1 cellular context compared by ENCODE assay signal in the genomic region with DNA sequence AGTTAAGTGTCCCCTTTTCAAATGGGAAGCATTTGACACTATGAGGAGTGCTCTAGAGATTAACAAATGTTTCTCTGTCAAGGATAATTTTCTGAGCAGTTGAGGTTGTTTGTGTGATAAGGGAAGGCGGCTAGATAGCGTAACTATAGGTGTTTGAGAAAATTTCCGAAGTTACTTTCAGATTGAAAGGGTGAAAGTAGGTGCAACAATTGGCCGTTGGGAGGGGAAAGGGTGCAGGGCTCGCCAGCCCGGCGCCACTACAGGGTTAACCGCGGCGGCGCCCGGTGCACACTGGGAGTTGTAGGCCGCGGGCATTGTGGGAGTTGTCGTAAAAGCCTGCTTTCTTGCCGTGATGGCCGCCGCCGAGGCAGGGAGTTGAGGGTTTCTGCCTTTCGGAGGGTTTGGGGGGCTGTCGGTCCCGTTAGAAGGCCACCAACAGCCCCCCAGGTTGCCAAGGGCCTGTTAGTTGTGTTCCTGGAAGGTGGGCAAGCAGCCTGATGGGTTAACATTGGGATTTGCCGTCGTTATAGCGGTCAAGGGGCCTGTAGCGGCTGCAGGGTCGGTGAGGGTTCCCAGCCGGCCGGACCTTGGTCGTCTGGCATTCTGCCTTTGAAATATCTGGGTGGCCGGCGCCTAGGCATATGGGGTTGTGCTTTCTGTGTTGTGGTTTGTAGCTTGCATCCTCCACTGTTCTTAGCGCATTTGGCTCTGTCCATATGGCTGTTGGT.
TF ChIP-seq lines count a peak whose summit lies in the region.

No MANE protein-coding gene starts in this region.

TF ChIP-seq in HepG2, 621 proteins besides CTCF, POLR2A, EP300 and RAD21 (continued from another document and continues in another):
- TF ChIP-seq, protein P1, sequence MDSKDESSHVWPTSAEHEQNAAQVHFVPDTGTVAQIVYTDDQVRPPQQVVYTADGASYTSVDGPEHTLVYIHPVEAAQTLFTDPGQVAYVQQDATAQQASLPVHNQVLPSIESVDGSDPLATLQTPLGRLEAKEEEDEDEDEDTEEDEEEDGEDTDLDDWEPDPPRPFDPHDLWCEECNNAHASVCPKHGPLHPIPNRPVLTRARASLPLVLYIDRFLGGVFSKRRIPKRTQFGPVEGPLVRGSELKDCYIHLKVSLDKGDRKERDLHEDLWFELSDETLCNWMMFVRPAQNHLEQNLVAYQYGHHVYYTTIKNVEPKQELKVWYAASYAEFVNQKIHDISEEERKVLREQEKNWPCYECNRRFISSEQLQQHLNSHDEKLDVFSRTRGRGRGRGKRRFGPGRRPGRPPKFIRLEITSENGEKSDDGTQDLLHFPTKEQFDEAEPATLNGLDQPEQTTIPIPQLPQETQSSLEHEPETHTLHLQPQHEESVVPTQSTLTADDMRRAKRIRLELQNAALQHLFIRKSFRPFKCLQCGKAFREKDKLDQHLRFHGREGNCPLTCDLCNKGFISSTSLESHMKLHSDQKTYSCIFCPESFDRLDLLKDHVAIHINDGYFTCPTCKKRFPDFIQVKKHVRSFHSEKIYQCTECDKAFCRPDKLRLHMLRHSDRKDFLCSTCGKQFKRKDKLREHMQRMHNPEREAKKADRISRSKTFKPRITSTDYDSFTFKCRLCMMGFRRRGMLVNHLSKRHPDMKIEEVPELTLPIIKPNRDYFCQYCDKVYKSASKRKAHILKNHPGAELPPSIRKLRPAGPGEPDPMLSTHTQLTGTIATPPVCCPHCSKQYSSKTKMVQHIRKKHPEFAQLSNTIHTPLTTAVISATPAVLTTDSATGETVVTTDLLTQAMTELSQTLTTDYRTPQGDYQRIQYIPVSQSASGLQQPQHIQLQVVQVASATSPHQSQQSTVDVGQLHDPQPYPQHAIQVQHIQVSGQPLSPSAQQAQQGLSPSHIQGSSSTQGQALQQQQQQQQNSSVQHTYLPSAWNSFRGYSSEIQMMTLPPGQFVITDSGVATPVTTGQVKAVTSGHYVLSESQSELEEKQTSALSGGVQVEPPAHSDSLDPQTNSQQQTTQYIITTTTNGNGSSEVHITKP (CRISPR knock-in tag; IDR thresholded peaks at IDR 0.05; ENCODE audit: low read depth): no peak
- TF ChIP-seq SIN3B (IDR thresholded peaks at IDR 0.05; ENCODE audit: low read length) (peak; percentile 93), KDM2A (CRISPR knock-in tag; IDR thresholded peaks at IDR 0.05; ENCODE audit: borderline replicate concordance, low read depth) (peak; percentile 96), ZFP36L2 (CRISPR knock-in tag; IDR thresholded peaks at IDR 0.05) (no peak), SRSF1 (optimal IDR thresholded peaks at IDR 0.05; ENCODE audit: low read depth, low read length) (peak; percentile 75), NFATC3 (CRISPR knock-in tag; IDR thresholded peaks at IDR 0.05) (no peak), TSC22D2 (CRISPR knock-in tag; IDR thresholded peaks at IDR 0.05; ENCODE audit: borderline replicate concordance) (peak; percentile 73; the same call in 1 of the 2 replicates), FOXO1 (CRISPR knock-in tag; IDR thresholded peaks at IDR 0.05) (peak; percentile 28; the same call in 1 of the 2 replicates), POGZ (CRISPR knock-in tag; IDR thresholded peaks at IDR 0.05) (peak; percentile 93), NAIF1 (CRISPR knock-in tag; IDR thresholded peaks at IDR 0.05; ENCODE audit: borderline replicate concordance) (no peak), ZNF24 (IDR thresholded peaks at IDR 0.05) (no peak), TCF7L2 (IDR thresholded peaks at IDR 0.05; ENCODE audit: low read depth, low read length) (no peak), POLR2AphosphoS5 (IDR thresholded peaks at IDR 0.05; ENCODE audit: low read depth, low read length) (peak; percentile 87), HMG20A (CRISPR knock-in tag; IDR thresholded peaks at IDR 0.05; ENCODE audit: borderline replicate concordance) (no peak), ZNF772 (CRISPR knock-in tag; IDR thresholded peaks at IDR 0.05) (peak; percentile 82; the same call in 1 of the 2 replicates), ZNF563 (CRISPR knock-in tag; IDR thresholded peaks at IDR 0.05) (peak; percentile 41; the same call in 1 of the 2 replicates), MIER2 (CRISPR knock-in tag; IDR thresholded peaks at IDR 0.05) (peak; percentile 22; the same call in 1 of the 2 replicates), MXD4 (CRISPR knock-in tag; IDR thresholded peaks at IDR 0.05) (0 out of 2 replicates have a peak, but pooled peaks have one; percentile 42), NR2F6 (IDR thresholded peaks at IDR 0.05) (no peak), NR2F6 (CRISPR knock-in tag; IDR thresholded peaks at IDR 0.05) (no peak), CCAR2 (optimal IDR thresholded peaks at IDR 0.05; ENCODE audit: low read depth, low read length) (no peak), ZBTB38 (CRISPR knock-in tag; IDR thresholded peaks at IDR 0.05) (peak; percentile 36; the same call in 1 of the 2 replicates), ZNF235 (CRISPR knock-in tag; IDR thresholded peaks at IDR 0.05; ENCODE audit: borderline replicate concordance) (0 out of 2 replicates have a peak, but pooled peaks have one; percentile 35), MBNL3 (CRISPR knock-in tag; conservative IDR thresholded peaks at IDR 0.05) (no peak), GABPA (IDR thresholded peaks at IDR 0.05; ENCODE audit: low read depth, low read length) (no peak), GABPA (CRISPR knock-in tag; IDR thresholded peaks at IDR 0.05; ENCODE audit: low read depth) (peak; percentile 78), ZNF138 (CRISPR knock-in tag; IDR thresholded peaks at IDR 0.05; ENCODE audit: low read depth) (0 out of 2 replicates have a peak, but pooled peaks have one; percentile 76), ZBTB20 (CRISPR knock-in tag; IDR thresholded peaks at IDR 0.05; ENCODE audit: borderline replicate concordance, low read depth) (0 out of 2 replicates have a peak, but pooled peaks have one; percentile 61), ZNF7 (CRISPR knock-in tag; IDR thresholded peaks at IDR 0.05) (no peak), PHF8 (CRISPR knock-in tag; IDR thresholded peaks at IDR 0.05) (peak; percentile 99), ZNF780A (CRISPR knock-in tag; IDR thresholded peaks at IDR 0.05) (no peak), XBP1 (CRISPR knock-in tag; IDR thresholded peaks at IDR 0.05) (no peak), EED (CRISPR knock-in tag; IDR thresholded peaks at IDR 0.05) (peak; percentile 82; the same call in 1 of the 2 replicates), GABPB1 (CRISPR knock-in tag; IDR thresholded peaks at IDR 0.05) (peak; percentile 90), MED13 (CRISPR knock-in tag; IDR thresholded peaks at IDR 0.05) (no peak)
- TF ChIP-seq, protein P2, sequence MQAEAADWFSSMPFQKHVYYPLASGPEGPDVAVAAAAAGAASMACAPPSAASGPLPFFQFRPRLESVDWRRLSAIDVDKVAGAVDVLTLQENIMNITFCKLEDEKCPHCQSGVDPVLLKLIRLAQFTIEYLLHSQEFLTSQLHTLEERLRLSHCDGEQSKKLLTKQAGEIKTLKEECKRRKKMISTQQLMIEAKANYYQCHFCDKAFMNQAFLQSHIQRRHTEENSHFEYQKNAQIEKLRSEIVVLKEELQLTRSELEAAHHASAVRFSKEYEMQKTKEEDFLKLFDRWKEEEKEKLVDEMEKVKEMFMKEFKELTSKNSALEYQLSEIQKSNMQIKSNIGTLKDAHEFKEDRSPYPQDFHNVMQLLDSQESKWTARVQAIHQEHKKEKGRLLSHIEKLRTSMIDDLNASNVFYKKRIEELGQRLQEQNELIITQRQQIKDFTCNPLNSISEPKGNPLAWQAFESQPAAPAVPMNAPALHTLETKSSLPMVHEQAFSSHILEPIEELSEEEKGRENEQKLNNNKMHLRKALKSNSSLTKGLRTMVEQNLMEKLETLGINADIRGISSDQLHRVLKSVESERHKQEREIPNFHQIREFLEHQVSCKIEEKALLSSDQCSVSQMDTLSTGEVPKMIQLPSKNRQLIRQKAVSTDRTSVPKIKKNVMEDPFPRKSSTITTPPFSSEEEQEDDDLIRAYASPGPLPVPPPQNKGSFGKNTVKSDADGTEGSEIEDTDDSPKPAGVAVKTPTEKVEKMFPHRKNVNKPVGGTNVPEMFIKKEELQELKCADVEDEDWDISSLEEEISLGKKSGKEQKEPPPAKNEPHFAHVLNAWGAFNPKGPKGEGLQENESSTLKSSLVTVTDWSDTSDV (CRISPR knock-in tag; IDR thresholded peaks at IDR 0.05): no peak
- TF ChIP-seq, protein P3, sequence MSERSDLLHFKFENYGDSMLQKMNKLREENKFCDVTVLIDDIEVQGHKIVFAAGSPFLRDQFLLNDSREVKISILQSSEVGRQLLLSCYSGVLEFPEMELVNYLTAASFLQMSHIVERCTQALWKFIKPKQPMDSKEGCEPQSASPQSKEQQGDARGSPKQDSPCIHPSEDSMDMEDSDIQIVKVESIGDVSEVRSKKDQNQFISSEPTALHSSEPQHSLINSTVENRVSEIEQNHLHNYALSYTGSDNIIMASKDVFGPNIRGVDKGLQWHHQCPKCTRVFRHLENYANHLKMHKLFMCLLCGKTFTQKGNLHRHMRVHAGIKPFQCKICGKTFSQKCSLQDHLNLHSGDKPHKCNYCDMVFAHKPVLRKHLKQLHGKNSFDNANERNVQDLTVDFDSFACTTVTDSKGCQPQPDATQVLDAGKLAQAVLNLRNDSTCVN (CRISPR knock-in tag; IDR thresholded peaks at IDR 0.05; ENCODE audit: borderline replicate concordance): no peak; the same call in 1 of the 2 replicates
- TF ChIP-seq, protein P4, sequence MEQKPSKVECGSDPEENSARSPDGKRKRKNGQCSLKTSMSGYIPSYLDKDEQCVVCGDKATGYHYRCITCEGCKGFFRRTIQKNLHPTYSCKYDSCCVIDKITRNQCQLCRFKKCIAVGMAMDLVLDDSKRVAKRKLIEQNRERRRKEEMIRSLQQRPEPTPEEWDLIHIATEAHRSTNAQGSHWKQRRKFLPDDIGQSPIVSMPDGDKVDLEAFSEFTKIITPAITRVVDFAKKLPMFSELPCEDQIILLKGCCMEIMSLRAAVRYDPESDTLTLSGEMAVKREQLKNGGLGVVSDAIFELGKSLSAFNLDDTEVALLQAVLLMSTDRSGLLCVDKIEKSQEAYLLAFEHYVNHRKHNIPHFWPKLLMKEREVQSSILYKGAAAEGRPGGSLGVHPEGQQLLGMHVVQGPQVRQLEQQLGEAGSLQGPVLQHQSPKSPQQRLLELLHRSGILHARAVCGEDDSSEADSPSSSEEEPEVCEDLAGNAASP (CRISPR knock-in tag; IDR thresholded peaks at IDR 0.05; ENCODE audit: borderline replicate concordance): peak; percentile 42; the same call in 1 of the 2 replicates
- TF ChIP-seq, protein P5, sequence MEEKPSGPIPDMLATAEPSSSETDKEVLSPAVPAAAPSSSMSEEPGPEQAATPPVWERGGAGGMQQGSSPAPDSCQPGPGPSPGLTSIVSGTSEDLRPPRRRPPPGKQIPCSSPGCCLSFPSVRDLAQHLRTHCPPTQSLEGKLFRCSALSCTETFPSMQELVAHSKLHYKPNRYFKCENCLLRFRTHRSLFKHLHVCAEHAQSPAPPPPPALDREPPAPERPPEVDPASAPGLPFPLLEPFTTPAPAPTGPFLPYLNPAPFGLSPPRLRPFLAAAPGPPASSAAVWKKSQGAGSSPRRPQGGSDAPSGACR (CRISPR knock-in tag; IDR thresholded peaks at IDR 0.05): peak; percentile 54; the same call in 1 of the 2 replicates
- TF ChIP-seq, protein P6, sequence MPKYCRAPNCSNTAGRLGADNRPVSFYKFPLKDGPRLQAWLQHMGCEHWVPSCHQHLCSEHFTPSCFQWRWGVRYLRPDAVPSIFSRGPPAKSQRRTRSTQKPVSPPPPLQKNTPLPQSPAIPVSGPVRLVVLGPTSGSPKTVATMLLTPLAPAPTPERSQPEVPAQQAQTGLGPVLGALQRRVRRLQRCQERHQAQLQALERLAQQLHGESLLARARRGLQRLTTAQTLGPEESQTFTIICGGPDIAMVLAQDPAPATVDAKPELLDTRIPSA (CRISPR knock-in tag; IDR thresholded peaks at IDR 0.05; ENCODE audit: borderline replicate concordance): no peak
- TF ChIP-seq, protein P7, sequence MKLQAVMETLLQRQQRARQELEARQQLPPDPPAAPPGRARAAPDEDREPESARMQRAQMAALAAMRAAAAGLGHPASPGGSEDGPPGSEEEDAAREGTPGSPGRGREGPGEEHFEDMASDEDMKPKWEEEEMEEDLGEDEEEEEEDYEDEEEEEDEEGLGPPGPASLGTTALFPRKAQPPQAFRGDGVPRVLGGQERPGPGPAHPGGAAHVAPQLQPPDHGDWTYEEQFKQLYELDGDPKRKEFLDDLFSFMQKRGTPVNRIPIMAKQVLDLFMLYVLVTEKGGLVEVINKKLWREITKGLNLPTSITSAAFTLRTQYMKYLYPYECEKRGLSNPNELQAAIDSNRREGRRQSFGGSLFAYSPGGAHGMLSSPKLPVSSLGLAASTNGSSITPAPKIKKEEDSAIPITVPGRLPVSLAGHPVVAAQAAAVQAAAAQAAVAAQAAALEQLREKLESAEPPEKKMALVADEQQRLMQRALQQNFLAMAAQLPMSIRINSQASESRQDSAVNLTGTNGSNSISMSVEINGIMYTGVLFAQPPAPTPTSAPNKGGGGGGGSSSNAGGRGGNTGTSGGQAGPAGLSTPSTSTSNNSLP (IDR thresholded peaks at IDR 0.05; ENCODE audit: low read depth, low read length): no peak
- TF ChIP-seq, protein P8, sequence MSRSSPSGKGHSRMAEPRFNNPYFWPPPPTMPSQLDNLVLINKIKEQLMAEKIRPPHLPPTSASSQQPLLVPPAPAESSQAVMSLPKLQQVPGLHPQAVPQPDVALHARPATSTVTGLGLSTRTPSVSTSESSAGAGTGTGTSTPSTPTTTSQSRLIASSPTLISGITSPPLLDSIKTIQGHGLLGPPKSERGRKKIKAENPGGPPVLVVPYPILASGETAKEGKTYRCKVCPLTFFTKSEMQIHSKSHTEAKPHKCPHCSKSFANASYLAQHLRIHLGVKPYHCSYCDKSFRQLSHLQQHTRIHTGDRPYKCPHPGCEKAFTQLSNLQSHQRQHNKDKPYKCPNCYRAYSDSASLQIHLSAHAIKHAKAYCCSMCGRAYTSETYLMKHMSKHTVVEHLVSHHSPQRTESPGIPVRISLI (CRISPR knock-in tag; IDR thresholded peaks at IDR 0.05; ENCODE audit: borderline replicate concordance): 0 out of 2 replicates have a peak, but pooled peaks have one; percentile 17
- TF ChIP-seq, protein P9, sequence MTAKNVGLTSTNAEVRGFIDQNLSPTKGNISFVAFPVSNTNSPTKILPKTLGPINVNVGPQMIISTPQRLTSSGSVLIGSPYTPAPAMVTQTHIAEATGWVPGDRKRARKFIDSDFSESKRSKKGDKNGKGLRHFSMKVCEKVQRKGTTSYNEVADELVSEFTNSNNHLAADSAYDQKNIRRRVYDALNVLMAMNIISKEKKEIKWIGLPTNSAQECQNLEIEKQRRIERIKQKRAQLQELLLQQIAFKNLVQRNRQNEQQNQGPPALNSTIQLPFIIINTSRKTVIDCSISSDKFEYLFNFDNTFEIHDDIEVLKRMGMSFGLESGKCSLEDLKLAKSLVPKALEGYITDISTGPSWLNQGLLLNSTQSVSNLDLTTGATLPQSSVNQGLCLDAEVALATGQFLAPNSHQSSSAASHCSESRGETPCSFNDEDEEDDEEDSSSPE (CRISPR knock-in tag; IDR thresholded peaks at IDR 0.05): no peak
- TF ChIP-seq, protein P10, sequence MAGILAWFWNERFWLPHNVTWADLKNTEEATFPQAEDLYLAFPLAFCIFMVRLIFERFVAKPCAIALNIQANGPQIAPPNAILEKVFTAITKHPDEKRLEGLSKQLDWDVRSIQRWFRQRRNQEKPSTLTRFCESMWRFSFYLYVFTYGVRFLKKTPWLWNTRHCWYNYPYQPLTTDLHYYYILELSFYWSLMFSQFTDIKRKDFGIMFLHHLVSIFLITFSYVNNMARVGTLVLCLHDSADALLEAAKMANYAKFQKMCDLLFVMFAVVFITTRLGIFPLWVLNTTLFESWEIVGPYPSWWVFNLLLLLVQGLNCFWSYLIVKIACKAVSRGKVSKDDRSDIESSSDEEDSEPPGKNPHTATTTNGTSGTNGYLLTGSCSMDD (CRISPR knock-in tag; IDR thresholded peaks at IDR 0.05): no peak
- TF ChIP-seq, protein P11, sequence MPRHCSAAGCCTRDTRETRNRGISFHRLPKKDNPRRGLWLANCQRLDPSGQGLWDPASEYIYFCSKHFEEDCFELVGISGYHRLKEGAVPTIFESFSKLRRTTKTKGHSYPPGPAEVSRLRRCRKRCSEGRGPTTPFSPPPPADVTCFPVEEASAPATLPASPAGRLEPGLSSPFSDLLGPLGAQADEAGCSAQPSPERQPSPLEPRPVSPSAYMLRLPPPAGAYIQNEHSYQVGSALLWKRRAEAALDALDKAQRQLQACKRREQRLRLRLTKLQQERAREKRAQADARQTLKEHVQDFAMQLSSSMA (CRISPR knock-in tag; IDR thresholded peaks at IDR 0.05): no peak; the same call in 1 of the 2 replicates
